Comparison of ENCODE assay signal across 15 cellular contexts in the genomic region with DNA sequence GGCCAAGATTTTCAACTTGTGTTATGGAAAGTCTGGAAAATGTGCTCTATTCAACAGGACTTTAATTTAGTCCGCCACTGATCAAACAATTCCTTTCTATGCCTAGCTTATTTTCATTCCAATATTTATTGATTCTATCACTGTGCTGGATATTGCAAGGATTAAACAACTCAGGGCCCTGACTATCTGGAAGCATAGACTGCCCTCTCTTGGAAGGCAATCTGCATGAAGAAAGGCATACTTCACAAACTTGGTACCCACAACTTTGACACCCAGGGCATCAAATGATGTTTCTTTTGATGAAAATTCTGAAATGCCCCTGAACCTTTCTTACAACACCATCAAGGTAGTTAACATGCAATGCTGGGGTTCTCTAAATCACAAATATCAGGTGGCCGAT.
DNase-seq lines count a peak whose midpoint lies in the region; ATAC-seq and TF ChIP-seq lines count a peak whose summit lies in the region.
"Had no signal": no experiment of that assay in that cellular context is flagged by ENCODE, and none has a peak within 500 bp of the region (broad histone marks: within the 10 kb centered on the region; RNA-seq: fewer than 3 reads in every experiment).

No MANE protein-coding gene starts in this region.

- no peaks in the 10 kb centered on the region for H3K27me3 Mint-ChIP-seq in MCF 10A (ENCODE audit: insufficient read depth, unreplicated experiment)
- no peaks in the 10 kb centered on the region for H3K27me3 Mint-ChIP-seq in T-helper 2 cell treated with Interferon-gamma antibody and Interleukin-4, amounts not matched to agents 5 μg/mL and 100 μg/mL, for 36 hours (ENCODE audit: low read depth)
- H3K27me3 Mint-ChIP-seq: central memory CD8-positive, alpha-beta T cell had no signal

- no peaks in the 10 kb centered on the region for H3K4me1 Mint-ChIP-seq in MCF 10A (ENCODE audit: insufficient read depth, unreplicated experiment)
- H3K4me1 Mint-ChIP-seq in T-helper 2 cell treated with Interferon-gamma antibody and Interleukin-4, amounts not matched to agents 5 μg/mL and 100 μg/mL, for 36 hours (ENCODE audit: low read depth) = peaks cover 2% of the 10 kb centered on the region
- H3K4me1 Mint-ChIP-seq: central memory CD8-positive, alpha-beta T cell had no signal

- H3K36me3 Mint-ChIP-seq in MCF 10A (ENCODE audit: insufficient read depth, unreplicated experiment) = no peaks in the 10 kb centered on the region
- H3K36me3 Mint-ChIP-seq in T-helper 2 cell treated with Interferon-gamma antibody and Interleukin-4, amounts not matched to agents 5 μg/mL and 100 μg/mL, for 36 hours (ENCODE audit: low read depth) = peaks cover 6% of the 10 kb centered on the region

- intact Hi-C loops in MCF 10A (cut with micrococcal nuclease) = loop anchor here (1.0 to 10.0 kb wide), 5 partner anchors 280 to 761 kb away; no protein-coding TSS in a partner anchor
- intact Hi-C loops in breast epithelium (cut with DNase I; ENCODE audit: low total_unique reads) = no loop called here

- CTCF ChIA-PET in MCF 10A (lab: Yijun Ruan, JAX) = interaction anchor here (0.5 to 2.3 kb wide), 16 partner anchors 9 to 941 kb away, joined by 3 to 12 read pairs (median 4); a partner anchor contains a TSS

- no peak overlapping the region for H3K27ac Mint-ChIP-seq in MCF 10A (ENCODE audit: low read depth, unreplicated experiment)
- no peak overlapping the region for H3K27ac Mint-ChIP-seq in T-helper 2 cell treated with Interferon-gamma antibody and Interleukin-4, amounts not matched to agents 5 μg/mL and 100 μg/mL, for 36 hours

- H3K27ac ChIP-seq in breast epithelium = no peak overlapping the region

- H3K27me3 ChIP-seq in breast epithelium = no peaks in the 10 kb centered on the region

- no peaks in the 10 kb centered on the region for H3K4me1 ChIP-seq in breast epithelium

- H3K4me3 Mint-ChIP-seq in MCF 10A (ENCODE audit: unreplicated experiment) = no peak overlapping the region
- H3K4me3 Mint-ChIP-seq in T-helper 2 cell treated with Interferon-gamma antibody and Interleukin-4, amounts not matched to agents 5 μg/mL and 100 μg/mL, for 36 hours = no peak overlapping the region
- H3K4me3 Mint-ChIP-seq: central memory CD8-positive, alpha-beta T cell had no signal

- no peak for ATAC-seq in GM19328 (IDR thresholded peaks at IDR 0.05; ENCODE audit: unreplicated experiment)

- H3K4me3 ChIP-seq in breast epithelium = no peak overlapping the region
- H3K4me3 ChIP-seq in fibroblast of mammary gland (ENCODE audit: control insufficient read depth, low read depth, low read length) = no peak overlapping the region
- no peak overlapping the region for H3K4me3 ChIP-seq in retinal pigment epithelial cell (ENCODE audit: low read length)

- peak; percentile 49 for DNase-seq in MCF 10A (ENCODE audit: unreplicated experiment)
- no peak for DNase-seq in breast epithelium (ENCODE audit: low spot score in 2 of 2)
- peak; percentile 4 for DNase-seq in SK-MEL-5 (ENCODE audit: low read depth, low spot score)
- peak; percentile 45 for DNase-seq in fibroblast of mammary gland (ENCODE audit: low read depth)
- no peak for DNase-seq in retinal pigment epithelial cell (ENCODE audit: low read depth)
- no peak for DNase-seq in T-helper 2 cell treated with Interferon-gamma antibody and Interleukin-4, amounts not matched to agents 5 μg/mL and 100 μg/mL, for 36 hours (ENCODE audit: low spot score)
- no peak for DNase-seq in stimulated activated CD4-positive, alpha-beta T cell treated with anti-CD3 and anti-CD28 coated beads, Interleukin-4, amount 100 ng/mL, for 1 hour
- DNase-seq: AML-193, GF-D8, H7, NCI-H226, retina, SHP77 had no signal

- H3K9me3 Mint-ChIP-seq in MCF 10A (ENCODE audit: unreplicated experiment) = peaks cover 11% of the 10 kb centered on the region
- H3K9me3 Mint-ChIP-seq in T-helper 2 cell treated with Interferon-gamma antibody and Interleukin-4, amounts not matched to agents 5 μg/mL and 100 μg/mL, for 36 hours = peaks cover 21% of the 10 kb centered on the region

- no peak for TF ChIP-seq POLR2A in breast epithelium (IDR thresholded peaks at IDR 0.05)

- no peaks in the 10 kb centered on the region for H3K36me3 ChIP-seq in breast epithelium

- in situ Hi-C loops in SK-MEL-5 (cut with HindIII; ENCODE audit: low pct_unique_long_range_greater_than_20kb, low sequenced_read_pairs) = no loop called here

- H3K9me3 ChIP-seq in breast epithelium = peaks cover 0 to 7% of the 10 kb centered on the region in 2 donors

- peak; percentile 51 for TF ChIP-seq CTCF in MCF 10A (IDR thresholded peaks at IDR 0.05; ENCODE audit: unreplicated experiment)
- peak in 1 of 3 donors; percentile 21 for TF ChIP-seq CTCF in breast epithelium (IDR thresholded peaks at IDR 0.05)
- peak; percentile 43 for TF ChIP-seq CTCF in fibroblast of mammary gland (conservative IDR thresholded peaks at IDR 0.05; ENCODE audit: control insufficient read depth, insufficient read depth, low read depth, low read length)
- TF ChIP-seq CTCF in retinal pigment epithelial cell (conservative IDR thresholded peaks at IDR 0.05; ENCODE audit: low read depth, low read length) = peak; percentile 45

- BruUV-seq in MCF 10A (replicated peaks; lab: Mats Ljungman, UMichigan) = no TSS peak

- POLR2A ChIA-PET in MCF 10A (lab: Yijun Ruan, JAX) = interaction anchor here (1.2 to 1.3 kb wide), 2 partner anchors 190 to 285 kb away, joined by 4 to 5 read pairs; no protein-coding TSS in a partner anchor

Comparison
In these comparisons a context has a peak if more than half of its experiments do, and no peak if none do; other contexts are left out.
1. DNase-seq: peak in MCF 10A (single experiment), SK-MEL-5 (single experiment) and fibroblast of mammary gland (single experiment); none in breast epithelium (0 of 2), retinal pigment epithelial cell (single experiment), T-helper 2 cell treated with Interferon-gamma antibody and Interleukin-4, amounts not matched to agents 5 μg/mL and 100 μg/mL, for 36 hours (single experiment) and stimulated activated CD4-positive, alpha-beta T cell treated with anti-CD3 and anti-CD28 coated beads, Interleukin-4, amount 100 ng/mL, for 1 hour (single experiment).